19 cellular contexts compared by ENCODE assay signal in the genomic region with DNA sequence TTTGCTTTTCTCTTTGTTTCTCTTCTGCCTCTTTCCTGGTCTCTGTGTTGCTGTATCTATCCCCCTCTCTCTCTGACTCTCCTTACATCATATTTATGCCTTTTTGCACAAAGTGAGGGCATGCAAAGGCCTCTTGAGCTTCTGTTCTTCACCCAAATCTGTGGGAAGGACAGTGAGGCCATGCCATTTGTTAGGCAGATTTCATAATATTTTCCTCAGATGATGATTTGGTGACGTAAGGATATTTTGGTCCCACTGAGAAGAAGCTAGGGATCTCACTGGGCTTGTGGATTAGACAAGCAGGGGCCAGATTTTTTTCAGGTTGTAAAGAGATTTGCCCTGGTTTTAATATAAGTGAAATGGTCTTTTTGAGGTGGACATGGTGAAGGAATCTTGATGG.
DNase-seq lines count a peak whose midpoint lies in the region; ATAC-seq and TF ChIP-seq lines count a peak whose summit lies in the region.
"Had no signal": no experiment of that assay in that cellular context is flagged by ENCODE, and none has a peak within 500 bp of the region (broad histone marks: within the 10 kb centered on the region; RNA-seq: fewer than 3 reads in every experiment).

No MANE protein-coding gene starts in this region.

- H3K9ac ChIP-seq in adipocyte (ENCODE audit: low read length), result peak overlapping the region; percentile 66
- H3K9ac ChIP-seq in muscle layer of colon (ENCODE audit: low read length), result peak overlapping the region; percentile 10
- no peak overlapping the region for H3K9ac ChIP-seq in skeletal muscle tissue (ENCODE audit: low read depth in 1 of 3, low read length in 3 of 3)

- peak in 1 of 2 donors; percentile 30 for TF ChIP-seq EP300 in tibial nerve (IDR thresholded peaks at IDR 0.05)

- H3K9me3 ChIP-seq in adipocyte (ENCODE audit: control insufficient read depth, low read length), result no peaks in the 10 kb centered on the region
- no peaks in the 10 kb centered on the region for H3K9me3 ChIP-seq in muscle layer of colon (ENCODE audit: low read length)
- H3K9me3 ChIP-seq in skeletal muscle tissue (ENCODE audit: control insufficient read depth in 3 of 3, low read length in 3 of 3), result no peaks in the 10 kb centered on the region
- no peaks in the 10 kb centered on the region for H3K9me3 ChIP-seq in tibial nerve
- H3K9me3 ChIP-seq: BE2C had no signal

- intact Hi-C loops in left colon (cut with DNase I, micrococcal nuclease), result no loop called here

- no peaks in the 10 kb centered on the region for H3K36me3 ChIP-seq in adipocyte (ENCODE audit: control insufficient read depth, insufficient read depth, low read length, severe bottlenecking)
- H3K36me3 ChIP-seq in muscle layer of colon (ENCODE audit: insufficient read depth, low read length), result no peaks in the 10 kb centered on the region
- no peaks in the 10 kb centered on the region for H3K36me3 ChIP-seq in skeletal muscle tissue (ENCODE audit: control insufficient read depth in 3 of 3, insufficient read depth in 3 of 3, low read length in 3 of 3)
- no peaks in the 10 kb centered on the region for H3K36me3 ChIP-seq in tibial nerve
- H3K36me3 ChIP-seq: BE2C had no signal

- no peak for DNase-seq in adipocyte (ENCODE audit: low read depth)
- DNase-seq in tibial nerve (ENCODE audit: low spot score in 2 of 2), result no peak
- DNase-seq in left colon, result no peak
- no peak for DNase-seq in GDM1 (lab: John Stamatoyannopoulos, UW)
- no peak for DNase-seq in NCI-H187 (lab: John Stamatoyannopoulos, UW)
- no peak for DNase-seq in hippocampal formation (lab: John Stamatoyannopoulos, UW)
- DNase-seq: BE2C, DMS153, H9, Kasumi-1, MM.1S, NCI-H1092, NCI-H146, NCI-H2081 treated with DMSO at 0.1 percent for 48 hours, SHP77 had no signal

- no peak for TF ChIP-seq POLR2A in tibial nerve (IDR thresholded peaks at IDR 0.05)

- H3K4me1 ChIP-seq in adipocyte (ENCODE audit: control insufficient read depth, insufficient read depth, low read length) (peaks cover 46% of the 10 kb centered on the region), muscle layer of colon (ENCODE audit: insufficient read depth, low read length) (peaks cover 17% of the 10 kb centered on the region), skeletal muscle tissue (ENCODE audit: control insufficient read depth in 3 of 3, insufficient read depth in 3 of 3, low read length in 3 of 3) (peaks cover 11 to 14% (median 11%) of the 10 kb centered on the region in 3 donors), tibial nerve (peaks cover 0 to 19% (median 3%) of the 10 kb centered on the region in 4 donors)
- H3K4me1 ChIP-seq: BE2C had no signal

- peak overlapping the region; percentile 74 for H3K27ac ChIP-seq in muscle layer of colon (ENCODE audit: low read depth, low read length)
- H3K27ac ChIP-seq in skeletal muscle tissue (ENCODE audit: low read depth, low read length), result peak overlapping the region; percentile 60
- peak overlapping the region; percentile 64 to 90 (median 84) for H3K27ac ChIP-seq in tibial nerve
- H3K27ac ChIP-seq: HL-60 had no signal

- H3K27me3 ChIP-seq in adipocyte (replicated peaks; ENCODE audit: control insufficient read depth, insufficient read depth, low read length), result no peaks in the 10 kb centered on the region
- no peaks in the 10 kb centered on the region for H3K27me3 ChIP-seq in muscle layer of colon (ENCODE audit: control insufficient read depth in 1 of 2, insufficient read depth in 2 of 2, low read length in 2 of 2)
- no peaks in the 10 kb centered on the region for H3K27me3 ChIP-seq in skeletal muscle tissue (ENCODE audit: control insufficient read depth in 3 of 3, insufficient read depth in 3 of 3, low read length in 3 of 3)
- no peaks in the 10 kb centered on the region for H3K27me3 ChIP-seq in tibial nerve
- H3K27me3 ChIP-seq: BE2C had no signal

- ATAC-seq in left colon, result no peak
- ATAC-seq: GM12878 had no signal

- no peak for TF ChIP-seq CTCF in tibial nerve (IDR thresholded peaks at IDR 0.05)

- 81 to 90% methylated on average over 1 of the region's 1 CpG for WGBS in tibial nerve, 2 donors

- H3K4me3 ChIP-seq in adipocyte (ENCODE audit: low read length) (no peak overlapping the region), muscle layer of colon (ENCODE audit: low read depth in 1 of 2, low read length in 2 of 2) (no peak overlapping the region), skeletal muscle tissue (ENCODE audit: low read length in 3 of 3) (no peak overlapping the region), tibial nerve (no peak overlapping the region)
- H3K4me3 ChIP-seq: GM12878 had no signal

Comparison
In these comparisons a context has a peak if more than half of its experiments do, and no peak if none do; other contexts are left out.
1. H3K9ac ChIP-seq: peak in adipocyte (single experiment) and muscle layer of colon (single experiment); none in skeletal muscle tissue (0 of 3).
2. Peak in every context shown above with its lines, with median percentiles within 50 percentile points of each other: H3K27ac ChIP-seq.